ENCODE assay signal across 13 cellular contexts in the genomic region with DNA sequence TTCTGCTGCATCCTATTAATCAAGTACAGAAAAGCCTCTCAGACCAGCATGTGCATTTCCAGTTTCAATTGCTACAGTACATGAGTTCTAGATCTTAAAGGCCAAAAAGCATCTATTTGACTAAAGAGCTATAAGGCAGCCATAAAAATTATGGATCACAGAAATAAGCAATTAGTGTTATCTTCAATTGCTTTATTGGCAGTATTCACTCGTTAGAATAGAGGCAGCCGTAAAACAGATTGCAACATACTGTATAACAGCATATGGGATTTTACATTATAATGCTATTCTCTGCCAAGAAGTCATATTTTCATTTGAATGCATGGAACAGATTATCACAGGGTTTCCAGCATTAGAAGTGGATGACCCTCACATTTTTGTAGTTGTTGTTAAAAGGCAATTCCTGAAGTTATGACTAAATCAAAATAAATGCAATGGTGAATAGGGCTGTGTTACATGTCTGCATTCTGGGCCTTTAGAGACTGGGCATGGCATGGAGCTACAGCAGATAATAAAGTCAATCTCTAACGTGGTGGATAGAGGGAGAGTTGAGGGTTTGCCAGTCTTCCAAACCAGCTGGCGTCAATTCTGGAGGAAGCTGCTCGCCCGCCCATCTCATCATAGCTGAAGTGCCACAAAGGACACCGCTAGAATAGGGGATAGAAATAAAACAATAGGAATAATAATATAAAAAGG.
"Had no signal": no experiment of that assay in that cellular context is flagged by ENCODE, and none has a peak within 500 bp of the region (broad histone marks: within the 10 kb centered on the region; RNA-seq: fewer than 3 reads in every experiment).

No MANE protein-coding gene starts in this region.

- H3K27ac Mint-ChIP-seq: activated CD4-positive, alpha-beta T cell treated with anti-CD3 and anti-CD28 coated beads, Interleukin-2, amount 10 ng/mL, durations not matched to agents 24 days and 14 days; activated naive CD4-positive, alpha-beta T cell treated with anti-CD3 and anti-CD28 coated beads, Interleukin-2, amount 10 ng/mL, durations not matched to agents 7 days and 5 days; activated T-helper 2 cell treated with anti-CD3 and anti-CD28 coated beads, Interferon-gamma antibody, Interleukin-2, Interleukin-4, amounts not matched to agents 10 μg/mL and 5 μg/mL and 100 μg/mL, durations not matched to agents 14 hours and 24 hours and 36 hours; endodermal cell; immature natural killer cell; stimulated activated effector memory CD8-positive, alpha-beta T cell treated with anti-CD3 and anti-CD28 coated beads, Interleukin-12 subunit alpha, Interleukin-12 subunit beta, amount 100 ng/mL, for 72 hours; type B pancreatic cell; WTC11 had no signal

- ATAC-seq: lower lobe of right lung, WTC11 had no signal

- DNase-seq: activated CD4-positive, alpha-beta T cell treated with anti-CD3 and anti-CD28 coated beads, Interleukin-2, amount 10 ng/mL, durations not matched to agents 24 days and 14 days; activated naive CD4-positive, alpha-beta T cell treated with anti-CD3 and anti-CD28 coated beads, Interleukin-2, amount 10 ng/mL, durations not matched to agents 7 days and 5 days; cerebellar nuclear complex; endodermal cell; glutamatergic neuron; immature natural killer cell; lower lobe of right lung; midbrain; naive B cell had no signal

- H3K9me3 Mint-ChIP-seq: activated CD4-positive, alpha-beta T cell treated with anti-CD3 and anti-CD28 coated beads, Interleukin-2, amount 10 ng/mL, durations not matched to agents 24 days and 14 days; activated naive CD4-positive, alpha-beta T cell treated with anti-CD3 and anti-CD28 coated beads, Interleukin-2, amount 10 ng/mL, durations not matched to agents 7 days and 5 days; activated T-helper 2 cell treated with anti-CD3 and anti-CD28 coated beads, Interferon-gamma antibody, Interleukin-2, Interleukin-4, amounts not matched to agents 10 μg/mL and 5 μg/mL and 100 μg/mL, durations not matched to agents 14 hours and 24 hours and 36 hours; endodermal cell; naive B cell; stimulated activated effector memory CD8-positive, alpha-beta T cell treated with anti-CD3 and anti-CD28 coated beads, Interleukin-12 subunit alpha, Interleukin-12 subunit beta, amount 100 ng/mL, for 72 hours; type B pancreatic cell; WTC11 had no signal

- H3K4me3 Mint-ChIP-seq: activated CD4-positive, alpha-beta T cell treated with anti-CD3 and anti-CD28 coated beads, Interleukin-2, amount 10 ng/mL, durations not matched to agents 24 days and 14 days; activated naive CD4-positive, alpha-beta T cell treated with anti-CD3 and anti-CD28 coated beads, Interleukin-2, amount 10 ng/mL, durations not matched to agents 7 days and 5 days; endodermal cell; immature natural killer cell; naive B cell; stimulated activated effector memory CD8-positive, alpha-beta T cell treated with anti-CD3 and anti-CD28 coated beads, Interleukin-12 subunit alpha, Interleukin-12 subunit beta, amount 100 ng/mL, for 72 hours; type B pancreatic cell; WTC11 had no signal

- H3K27me3 Mint-ChIP-seq: activated naive CD4-positive, alpha-beta T cell treated with anti-CD3 and anti-CD28 coated beads, Interleukin-2, amount 10 ng/mL, durations not matched to agents 7 days and 5 days; naive B cell; type B pancreatic cell had no signal

- H3K4me1 Mint-ChIP-seq: activated CD4-positive, alpha-beta T cell treated with anti-CD3 and anti-CD28 coated beads, Interleukin-2, amount 10 ng/mL, durations not matched to agents 24 days and 14 days; endodermal cell; stimulated activated effector memory CD8-positive, alpha-beta T cell treated with anti-CD3 and anti-CD28 coated beads, Interleukin-12 subunit alpha, Interleukin-12 subunit beta, amount 100 ng/mL, for 72 hours had no signal

- H3K36me3 Mint-ChIP-seq: activated naive CD4-positive, alpha-beta T cell treated with anti-CD3 and anti-CD28 coated beads, Interleukin-2, amount 10 ng/mL, durations not matched to agents 7 days and 5 days; immature natural killer cell; naive B cell; stimulated activated effector memory CD8-positive, alpha-beta T cell treated with anti-CD3 and anti-CD28 coated beads, Interleukin-12 subunit alpha, Interleukin-12 subunit beta, amount 100 ng/mL, for 72 hours; type B pancreatic cell; WTC11 had no signal
